ENCODE assay signal across 16 cellular contexts in genomic region chr1:101065575-101065974, GRCh38. TPM values are rescaled to one million over a fixed set of nuclear protein-coding genes. Genes with fewer than 3 reads are reported as not detected.
A peak's percentile ranks its signal among the peaks of the same experiment; 100 is the strongest.
DNase-seq lines count a peak whose midpoint lies in the region; ATAC-seq, FAIRE-seq and TF ChIP-seq lines count a peak whose summit lies in the region.
"Had no signal": no experiment of that assay in that cellular context is flagged by ENCODE, and none has a peak within 500 bp of the region (broad histone marks: within the 10 kb centered on the region; RNA-seq: fewer than 3 reads in every experiment).

No MANE protein-coding gene starts in this region.

- DNase-seq in GM12891 (ENCODE audit: insufficient read length, low spot score), result no peak
- no peak for DNase-seq in T-helper 17 cell
- DNase-seq in memory B cell (ENCODE audit: low spot score in 2 of 2), result no peak
- DNase-seq in osteoblast (ENCODE audit: insufficient read length, low spot score, missing footprints), result no peak
- no peak for DNase-seq in endothelial cell (ENCODE audit: low spot score)
- no peak for DNase-seq in germinal center (ENCODE audit: low spot score)
- DNase-seq: activated effector memory CD4-positive, alpha-beta T cell treated with Interleukin-2 at 50 U/mL for 16 hours; effector CD4-positive, alpha-beta T cell; foreskin fibroblast; mammary epithelial cell; NCI-H1092 treated with DMSO at 0.1 percent for 48 hours; occipital lobe had no signal

- no peak overlapping the region for H2AFZ ChIP-seq in osteoblast (ENCODE audit: low read length)

- no peaks in the 10 kb centered on the region for H3K9me3 Mint-ChIP-seq in memory B cell
- H3K9me3 Mint-ChIP-seq in endothelial cell (ENCODE audit: unreplicated experiment), result no peaks in the 10 kb centered on the region

- H3K36me3 ChIP-seq in osteoblast (ENCODE audit: insufficient read depth, low read length), result no peaks in the 10 kb centered on the region

- H3K4me3 ChIP-seq in osteoblast (ENCODE audit: insufficient read depth, low read length), result no peak overlapping the region
- H3K4me3 ChIP-seq: SK-N-MC had no signal

- H3K9me3 ChIP-seq in T-helper 17 cell (ENCODE audit: control insufficient read depth, low read length, poor library complexity, severe bottlenecking) (no peaks in the 10 kb centered on the region), osteoblast (ENCODE audit: low read depth, low read length) (no peaks in the 10 kb centered on the region)

- peak overlapping the region; percentile 53 for H3K4me3 Mint-ChIP-seq in T-helper 17 cell
- H3K4me3 Mint-ChIP-seq in memory B cell, result peak overlapping the region; percentile 34
- H3K4me3 Mint-ChIP-seq in endothelial cell (ENCODE audit: unreplicated experiment), result no peak overlapping the region

- no peaks in the 10 kb centered on the region for H3K36me3 Mint-ChIP-seq in T-helper 17 cell (ENCODE audit: low read depth)
- peaks cover 14% of the 10 kb centered on the region for H3K36me3 Mint-ChIP-seq in memory B cell
- no peaks in the 10 kb centered on the region for H3K36me3 Mint-ChIP-seq in endothelial cell (ENCODE audit: low read depth, unreplicated experiment)

- no peak for TF ChIP-seq POLR2A in GM12891 (IDR thresholded peaks at IDR 0.05; ENCODE audit: low read depth, low read length)

- H3K4me1 ChIP-seq in osteoblast (ENCODE audit: insufficient read depth, low read length), result no peaks in the 10 kb centered on the region

- no peaks in the 10 kb centered on the region for H3K79me2 ChIP-seq in osteoblast (ENCODE audit: insufficient read depth, low read length)

- H3K27ac ChIP-seq in osteoblast (ENCODE audit: low read depth, low read length), result no peak overlapping the region
- H3K27ac ChIP-seq: SK-N-MC had no signal

- no peak overlapping the region for H3K4me2 ChIP-seq in osteoblast (ENCODE audit: insufficient read depth, low read length)

- H3K27me3 Mint-ChIP-seq in T-helper 17 cell (no peaks in the 10 kb centered on the region), memory B cell (no peaks in the 10 kb centered on the region), endothelial cell (ENCODE audit: unreplicated experiment) (no peaks in the 10 kb centered on the region)

- TF ChIP-seq CTCF in osteoblast (IDR thresholded peaks at IDR 0.05; ENCODE audit: extremely low read depth, low read depth, low read length), result no peak
- no peak for TF ChIP-seq CTCF in endothelial cell (IDR thresholded peaks at IDR 0.05; ENCODE audit: unreplicated experiment)

- no peaks in the 10 kb centered on the region for H4K20me1 ChIP-seq in osteoblast (ENCODE audit: insufficient read depth, low read length)

- ATAC-seq in GM21723 (IDR thresholded peaks at IDR 0.05; ENCODE audit: unreplicated experiment) (peak; percentile 53), T-helper 17 cell (no peak), memory B cell (ENCODE audit: low read depth) (peak; percentile 42)
- ATAC-seq: activated CD4-positive, CD25-positive, alpha-beta regulatory T cell treated with anti-CD3 and anti-CD28 coated beads, Interleukin-2, amount 50 U/mL, for 24 hours; HCT116 had no signal

- H3K27ac Mint-ChIP-seq in T-helper 17 cell (peak overlapping the region; percentile 22), memory B cell (peak overlapping the region; percentile 72), endothelial cell (ENCODE audit: unreplicated experiment) (no peak overlapping the region)

- H3K4me1 Mint-ChIP-seq in T-helper 17 cell, result peaks cover 26% of the 10 kb centered on the region
- H3K4me1 Mint-ChIP-seq in memory B cell, result peaks cover 38% of the 10 kb centered on the region
- peaks cover 27% of the 10 kb centered on the region for H3K4me1 Mint-ChIP-seq in endothelial cell (ENCODE audit: unreplicated experiment)

- no peaks in the 10 kb centered on the region for H3K27me3 ChIP-seq in osteoblast (ENCODE audit: insufficient read depth, low read length)

- FAIRE-seq in GM12891 (lab: Jason Lieb, UNC), result peak; percentile 71

TF ChIP-seq in GM12891, 5 proteins besides CTCF, POLR2A, EP300 and RAD21:
- TF ChIP-seq TAF1 (IDR thresholded peaks at IDR 0.05; ENCODE audit: low read depth, low read length), result no peak
- TF ChIP-seq POU2F2 (IDR thresholded peaks at IDR 0.05; ENCODE audit: low read depth, low read length), result no peak
- TF ChIP-seq PAX5 (IDR thresholded peaks at IDR 0.05; ENCODE audit: insufficient read depth, low read length, severe bottlenecking), result no peak
- TF ChIP-seq POLR2AphosphoS5 (IDR thresholded peaks at IDR 0.05; ENCODE audit: low read depth, low read length), result no peak
- no peak for TF ChIP-seq SPI1 (IDR thresholded peaks at IDR 0.05; ENCODE audit: low read depth, low read length)

RNA-seq across cellular contexts. Expression of gene DPH5, which starts 40.0 kb away (rescaled TPM):
- polyA plus RNA-seq in GM12891 (2012; ENCODE audit: low read depth, missing spikeins), result 52.4 TPM
- total RNA-seq in T-helper 17 cell, result 10 to 100 TPM; 28.8 to 29.5 TPM
- 32.1 and 33.3 TPM in 2 replicates for total RNA-seq in osteoblast
- 42.2 TPM for total RNA-seq in endothelial cell (ENCODE audit: unreplicated experiment)
